In genomic region chr1:71049951-71050598, GRCh38 we compare ENCODE assay signal across 8 cellular contexts. TPM values are rescaled to one million over a fixed set of nuclear protein-coding genes. Genes with fewer than 3 reads are reported as not detected.
DNase-seq lines count a peak whose midpoint lies in the region; ATAC-seq and TF ChIP-seq lines count a peak whose summit lies in the region.

No MANE protein-coding gene starts in this region.

- H3K36me3 ChIP-seq in CD4-positive, CD25-positive, alpha-beta regulatory T cell (ENCODE audit: control insufficient read depth, insufficient read depth, low read length) = no peaks in the 10 kb centered on the region
- H3K36me3 ChIP-seq in neutrophil = no peaks in the 10 kb centered on the region

- H3K4me3 Mint-ChIP-seq in CD4-positive, CD25-positive, alpha-beta regulatory T cell = peak overlapping the region in 1 of 4 donors; percentile 6
- H3K4me3 Mint-ChIP-seq in activated CD4-positive, alpha-beta memory T cell treated with anti-CD3 and anti-CD28 coated beads, Interleukin-2, amount 10 ng/mL, durations not matched to agents 7 days and 5 days = no peak overlapping the region

- H3K27me3 ChIP-seq in CD4-positive, CD25-positive, alpha-beta regulatory T cell (ENCODE audit: control insufficient read depth, insufficient read depth, low read length) = peaks cover 23% of the 10 kb centered on the region
- H3K27me3 ChIP-seq in neutrophil = peaks cover 85% of the 10 kb centered on the region

- H3K4me1 ChIP-seq in CD4-positive, CD25-positive, alpha-beta regulatory T cell (ENCODE audit: control insufficient read depth, insufficient read depth, low read length, poor library complexity, severe bottlenecking) = peaks cover 18% of the 10 kb centered on the region
- peaks cover 14% of the 10 kb centered on the region in 2 experiments for H3K4me1 ChIP-seq in neutrophil (ENCODE audit: control insufficient read depth in 1 of 2, insufficient read depth in 1 of 2, low read depth in 1 of 2, low read length in 1 of 2)

- H3K27ac Mint-ChIP-seq in CD4-positive, CD25-positive, alpha-beta regulatory T cell = peak overlapping the region in 1 of 3 donors; percentile 5
- H3K27ac Mint-ChIP-seq in activated CD4-positive, alpha-beta memory T cell treated with anti-CD3 and anti-CD28 coated beads, Interleukin-2, amount 10 ng/mL, durations not matched to agents 7 days and 5 days = no peak overlapping the region

- CTCF ChIA-PET in activated CD4-positive, alpha-beta memory T cell treated with anti-CD3 and anti-CD28 coated beads, Interleukin-2, amount 10 ng/mL, durations not matched to agents 7 days and 5 days (lab: Charles Lee) = interaction anchor here (0.6 to 2.4 kb wide), 7 partner anchors 8 to 672 kb away, joined by 3 to 14 read pairs (median 3); no protein-coding TSS in a partner anchor

- ATAC-seq in CD4-positive, CD25-positive, alpha-beta regulatory T cell (ENCODE audit: low read depth in 2 of 2) = peak; percentile 30 to 34
- ATAC-seq in GM18867 (IDR thresholded peaks at IDR 0.05; ENCODE audit: unreplicated experiment) (peak; percentile 63), HG03045 (IDR thresholded peaks at IDR 0.05; ENCODE audit: unreplicated experiment) (peak; percentile 42)

- H3K4me1 Mint-ChIP-seq in CD4-positive, CD25-positive, alpha-beta regulatory T cell = peaks cover 0 to 24% (median 12%) of the 10 kb centered on the region in 4 donors
- H3K4me1 Mint-ChIP-seq in activated CD4-positive, alpha-beta memory T cell treated with anti-CD3 and anti-CD28 coated beads, Interleukin-2, amount 10 ng/mL, durations not matched to agents 7 days and 5 days = peaks cover 20% of the 10 kb centered on the region

- DNase-seq in CD4-positive, CD25-positive, alpha-beta regulatory T cell = peak in 2 of 3 donors; percentile 30 to 62
- DNase-seq in NCI-H187 (lab: John Stamatoyannopoulos, UW) = peak; percentile 15 to 37
- peak; percentile 28 for DNase-seq in T1000 (lab: John Stamatoyannopoulos, UW)
- DNase-seq in fibroblast of the conjunctiva (ENCODE audit: low read depth) = peak; percentile 51
- no peak for DNase-seq in activated CD4-positive, alpha-beta memory T cell treated with anti-CD3 and anti-CD28 coated beads, Interleukin-2, amount 10 ng/mL, durations not matched to agents 7 days and 5 days

- POLR2A ChIA-PET in activated CD4-positive, alpha-beta memory T cell treated with anti-CD3 and anti-CD28 coated beads, Interleukin-2, amount 10 ng/mL, durations not matched to agents 7 days and 5 days (lab: Charles Lee) = no interaction called here

- peaks cover 0 to 4% (median 0%) of the 10 kb centered on the region in 7 donors for H3K9me3 Mint-ChIP-seq in CD4-positive, CD25-positive, alpha-beta regulatory T cell
- no peaks in the 10 kb centered on the region for H3K9me3 Mint-ChIP-seq in activated CD4-positive, alpha-beta memory T cell treated with anti-CD3 and anti-CD28 coated beads, Interleukin-2, amount 10 ng/mL, durations not matched to agents 7 days and 5 days

- no peaks in the 10 kb centered on the region for H3K36me3 Mint-ChIP-seq in CD4-positive, CD25-positive, alpha-beta regulatory T cell
- H3K36me3 Mint-ChIP-seq in activated CD4-positive, alpha-beta memory T cell treated with anti-CD3 and anti-CD28 coated beads, Interleukin-2, amount 10 ng/mL, durations not matched to agents 7 days and 5 days (ENCODE audit: low read depth) = no peaks in the 10 kb centered on the region

- H3K4me3 ChIP-seq in CD4-positive, CD25-positive, alpha-beta regulatory T cell (ENCODE audit: low read depth, low read length) = no peak overlapping the region
- no peak overlapping the region for H3K4me3 ChIP-seq in neutrophil (ENCODE audit: low read depth in 1 of 2, low read length in 1 of 2)

- H3K27me3 Mint-ChIP-seq in CD4-positive, CD25-positive, alpha-beta regulatory T cell = peaks cover 40% of the 10 kb centered on the region
- H3K27me3 Mint-ChIP-seq in activated CD4-positive, alpha-beta memory T cell treated with anti-CD3 and anti-CD28 coated beads, Interleukin-2, amount 10 ng/mL, durations not matched to agents 7 days and 5 days = peaks cover 45% of the 10 kb centered on the region

- no peaks in the 10 kb centered on the region for H3K9me3 ChIP-seq in CD4-positive, CD25-positive, alpha-beta regulatory T cell (ENCODE audit: control insufficient read depth in 2 of 2, low read length in 2 of 2)
- H3K9me3 ChIP-seq in neutrophil = no peaks in the 10 kb centered on the region

- no peak overlapping the region for H3K27ac ChIP-seq in CD4-positive, CD25-positive, alpha-beta regulatory T cell (ENCODE audit: insufficient read depth, low read length, poor library complexity, severe bottlenecking)
- H3K27ac ChIP-seq in neutrophil = no peak overlapping the region

- TF ChIP-seq CTCF in neutrophil (IDR thresholded peaks at IDR 0.05) = peak; percentile 33

RNA-seq across cellular contexts. Expression of gene PTGER3, which starts 2.5 kb away (rescaled TPM):
- total RNA-seq in CD4-positive, CD25-positive, alpha-beta regulatory T cell = 0.32 TPM
- polyA plus RNA-seq in CD4-positive, CD25-positive, alpha-beta regulatory T cell = not detected
- total RNA-seq in activated CD4-positive, alpha-beta memory T cell treated with anti-CD3 and anti-CD28 coated beads, Interleukin-2, amount 10 ng/mL, durations not matched to agents 7 days and 5 days = under 1 TPM in 1 of 2 experiments, not detected in 1; 0.13 TPM

RNA-seq across cellular contexts. Expression of gene ZRANB2, which starts 30.8 kb away (rescaled TPM):
- 102 TPM for total RNA-seq in CD4-positive, CD25-positive, alpha-beta regulatory T cell
- polyA plus RNA-seq in CD4-positive, CD25-positive, alpha-beta regulatory T cell = 10 to 100 TPM; 46.1 to 60.7 (median 49.8) TPM
- 100 to 1,000 TPM; 120 to 122 TPM for total RNA-seq in activated CD4-positive, alpha-beta memory T cell treated with anti-CD3 and anti-CD28 coated beads, Interleukin-2, amount 10 ng/mL, durations not matched to agents 7 days and 5 days
